ENCODE assay signal across 21 cellular contexts in genomic region chr13:112053744-112054615, GRCh38. TPM values are rescaled to one million over a fixed set of nuclear protein-coding genes. Genes with fewer than 3 reads are reported as not detected.
DNase-seq lines count a peak whose midpoint lies in the region; ATAC-seq, FAIRE-seq and TF ChIP-seq lines count a peak whose summit lies in the region.
"Had no signal": no experiment of that assay in that cellular context is flagged by ENCODE, and none has a peak within 500 bp of the region (broad histone marks: within the 10 kb centered on the region; RNA-seq: fewer than 3 reads in every experiment).

No MANE protein-coding gene starts in this region.

- H3K4me3 ChIP-seq in left ventricle myocardium inferior (peak overlapping the region; percentile 21), endothelial cell of umbilical vein (replicated peaks in 1 of 3; ENCODE audit: insufficient read depth in 1 of 3, low read depth in 1 of 3, low read length in 3 of 3) (no peak overlapping the region), neural cell (ENCODE audit: low read length) (peak overlapping the region; percentile 74)
- H3K4me3 ChIP-seq: K562, right lobe of liver had no signal

- H3K9me3 ChIP-seq in left ventricle myocardium inferior (replicated peaks) (no peaks in the 10 kb centered on the region), endothelial cell of umbilical vein (replicated peaks; ENCODE audit: control insufficient read depth, insufficient read depth, low read length) (no peaks in the 10 kb centered on the region), neural cell (ENCODE audit: low read length) (no peaks in the 10 kb centered on the region)
- H3K9me3 ChIP-seq: right lobe of liver, testis had no signal

- no peak for TF ChIP-seq CTCF in left ventricle myocardium inferior (IDR thresholded peaks at IDR 0.05; ENCODE audit: borderline replicate concordance)
- TF ChIP-seq CTCF in endothelial cell of umbilical vein (IDR thresholded peaks at IDR 0.05; ENCODE audit: extremely low read depth in 1 of 2, insufficient read depth in 1 of 2, low read depth in 1 of 2, low read length in 2 of 2) = no peak
- no peak for TF ChIP-seq CTCF in neural cell (IDR thresholded peaks at IDR 0.05; ENCODE audit: poor library complexity, severe bottlenecking)

- H3F3A ChIP-seq in neural cell (ENCODE audit: insufficient read depth, low read length, poor library complexity, severe bottlenecking) = no peaks in the 10 kb centered on the region

- H3K27ac ChIP-seq in left ventricle myocardium inferior (replicated peaks) = no peak overlapping the region
- no peak overlapping the region for H3K27ac ChIP-seq in endothelial cell of umbilical vein (ENCODE audit: insufficient read depth, low read depth, low read length)
- peak overlapping the region; percentile 62 for H3K27ac ChIP-seq in neural cell (ENCODE audit: low read length)
- H3K27ac ChIP-seq: right lobe of liver, testis had no signal

- H3K27me3 ChIP-seq in left ventricle myocardium inferior (ENCODE audit: low read depth) (peaks cover 100% of the 10 kb centered on the region), endothelial cell of umbilical vein (ENCODE audit: control insufficient read depth in 2 of 2, insufficient read depth in 2 of 2, low read length in 2 of 2) (peaks cover 58 to 70% of the 10 kb centered on the region in 2 experiments), neural cell (ENCODE audit: insufficient read depth, low read depth, low read length) (peaks cover 64% of the 10 kb centered on the region)
- H3K27me3 ChIP-seq: testis had no signal

- TF ChIP-seq RAD21 in neural cell (conservative IDR thresholded peaks at IDR 0.05) = no peak

- POLR2A ChIA-PET in endothelial cell of umbilical vein (lab: Charles Lee) = no interaction called here

- TF ChIP-seq EP300 in neural cell (conservative IDR thresholded peaks at IDR 0.05; ENCODE audit: poor library complexity, severe bottlenecking) = peak; percentile 88

- BruUV-seq in endothelial cell of umbilical vein (replicated peaks; lab: Mats Ljungman, UMichigan) = no TSS peak

- H2AFZ ChIP-seq in endothelial cell of umbilical vein (ENCODE audit: low read depth, low read length) (no peak overlapping the region), neural cell (ENCODE audit: low read depth, low read length) (no peak overlapping the region)

- ATAC-seq in Right ventricle myocardium superior (ENCODE audit: poor library complexity) = no peak
- no peak for ATAC-seq in HG03439 (IDR thresholded peaks at IDR 0.05; ENCODE audit: unreplicated experiment)
- ATAC-seq in GM18505 (IDR thresholded peaks at IDR 0.05; ENCODE audit: unreplicated experiment) = no peak
- ATAC-seq in HG02642 (IDR thresholded peaks at IDR 0.05; ENCODE audit: poor library complexity, unreplicated experiment) = no peak
- ATAC-seq: activated naive CD4-positive, alpha-beta T cell treated with anti-CD3 and anti-CD28 coated beads, Interleukin-2, amount 50 U/mL, for 72 hours; activated T-cell treated with anti-CD3 and anti-CD28 coated beads, Interleukin-2, amount 50 U/mL, for 4 hours; K562; right lobe of liver; stimulated activated effector memory CD8-positive, alpha-beta T cell treated with anti-CD3 and anti-CD28 coated beads, Interleukin-12 subunit alpha, Interleukin-12 subunit beta, amount 100 ng/mL, for 72 hours had no signal

- CTCF ChIA-PET in endothelial cell of umbilical vein (lab: Charles Lee) = no interaction called here

- TF ChIP-seq POLR2A in endothelial cell of umbilical vein (IDR thresholded peaks at IDR 0.05; ENCODE audit: low read depth, low read length) = no peak
- no peak for TF ChIP-seq POLR2A in GM18505 (IDR thresholded peaks at IDR 0.05; ENCODE audit: borderline replicate concordance, extremely low read depth, insufficient read depth, insufficient read length)

- H3K4me2 ChIP-seq in endothelial cell of umbilical vein (ENCODE audit: insufficient read depth, low read length) = no peak overlapping the region
- H3K4me2 ChIP-seq in neural cell (ENCODE audit: low read length) = no peak overlapping the region

- H3K9me1 ChIP-seq in endothelial cell of umbilical vein (replicated peaks; ENCODE audit: control insufficient read depth, extremely low read depth, insufficient read depth, low read length) = no peaks in the 10 kb centered on the region

- H4K20me1 ChIP-seq in endothelial cell of umbilical vein (replicated peaks; ENCODE audit: control insufficient read depth, extremely low read depth, insufficient read depth, low read length) (no peaks in the 10 kb centered on the region), neural cell (ENCODE audit: insufficient read depth) (no peaks in the 10 kb centered on the region)

- DNase-seq in left ventricle myocardium inferior (no peak), Right ventricle myocardium superior (no peak), endothelial cell of umbilical vein (ENCODE audit: low read depth, low spot score) (no peak), AML-193 (lab: John Stamatoyannopoulos, UW) (no peak)
- DNase-seq: activated CD4-positive, alpha-beta T cell treated with anti-CD3 and anti-CD28 coated beads, Interleukin-2, amount 50 U/mL, for 48 hours; activated T-cell treated with anti-CD3 and anti-CD28 coated beads, Interleukin-2, amount 50 U/mL, for 4 hours; CD4-positive, CD25-positive, alpha-beta regulatory T cell; NCI-H226; right lobe of liver; testis had no signal

- intact Hi-C loops in left ventricle myocardium inferior (cut with micrococcal nuclease) (no loop called here), Right ventricle myocardium superior (cut with DNase I) (no loop called here), endothelial cell of umbilical vein (cut with micrococcal nuclease) (no loop called here)

- H3K9me2 ChIP-seq in neural cell (ENCODE audit: insufficient read depth, low read length) = no peaks in the 10 kb centered on the region

- peaks cover 39% of the 10 kb centered on the region for H3K4me1 ChIP-seq in left ventricle myocardium inferior
- H3K4me1 ChIP-seq in endothelial cell of umbilical vein (ENCODE audit: control insufficient read depth, extremely low read depth, insufficient read depth, low read length) = no peaks in the 10 kb centered on the region
- H3K4me1 ChIP-seq: testis had no signal

- H3K79me2 ChIP-seq in endothelial cell of umbilical vein (ENCODE audit: control insufficient read depth, insufficient read depth, low read length) = no peaks in the 10 kb centered on the region
- peaks cover 24% of the 10 kb centered on the region for H3K79me2 ChIP-seq in neural cell (replicated peaks; ENCODE audit: insufficient read depth, low read length)

- FAIRE-seq in endothelial cell of umbilical vein (lab: Jason Lieb, UNC) = no peak
- FAIRE-seq: endometrium, GM12891, K562 had no signal

- H3K9ac ChIP-seq in endothelial cell of umbilical vein (replicated peaks; ENCODE audit: extremely low read depth, insufficient read depth, low read length) (no peak overlapping the region), neural cell (ENCODE audit: low read length) (peak overlapping the region; percentile 51)

- no peaks in the 10 kb centered on the region for H3K36me3 ChIP-seq in left ventricle myocardium inferior
- H3K36me3 ChIP-seq in endothelial cell of umbilical vein (ENCODE audit: control insufficient read depth in 2 of 2, extremely low read depth in 1 of 2, insufficient read depth in 2 of 2, low read length in 2 of 2) = no peaks in the 10 kb centered on the region
- H3K36me3 ChIP-seq in neural cell (ENCODE audit: insufficient read depth, low read length) = no peaks in the 10 kb centered on the region
- H3K36me3 ChIP-seq: right lobe of liver had no signal

- dilution Hi-C loops in endothelial cell of umbilical vein (cut with MboI; ENCODE audit: extremely low pct_ligation_motif_present, low sequenced_read_pairs) = no loop called here

TF ChIP-seq in endothelial cell of umbilical vein, 7 proteins besides CTCF, POLR2A, EP300 and RAD21:
- no peak for TF ChIP-seq FOS (IDR thresholded peaks at IDR 0.05; ENCODE audit: borderline replicate concordance, insufficient read depth, low read length)
- TF ChIP-seq MYC (IDR thresholded peaks at IDR 0.05; ENCODE audit: low read depth, low read length) = no peak
- no peak for TF ChIP-seq GATA2 (IDR thresholded peaks at IDR 0.05; ENCODE audit: insufficient read depth, insufficient read length, low read depth, low read length)
- TF ChIP-seq EZH2 (IDR thresholded peaks at IDR 0.05; ENCODE audit: borderline replicate concordance, low read depth, low read length, severe bottlenecking) = peak; percentile 82
- no peak for TF ChIP-seq MAX (IDR thresholded peaks at IDR 0.05; ENCODE audit: insufficient read depth, insufficient read length)

TF ChIP-seq in neural cell, 6 proteins besides CTCF, POLR2A, EP300 and RAD21 (continues in another document):
- TF ChIP-seq MXI1 (conservative IDR thresholded peaks at IDR 0.05; ENCODE audit: poor library complexity, severe bottlenecking) (no peak), POLR2AphosphoS5 (IDR thresholded peaks at IDR 0.05) (peak; percentile 81), TAF1 (IDR thresholded peaks at IDR 0.05; ENCODE audit: low read depth) (no peak)

RNA-seq across cellular contexts. Expression of gene SOX1, which starts 13.0 kb away (rescaled TPM):
- not detected for total RNA-seq in left ventricle myocardium inferior
- not detected for total RNA-seq in Right ventricle myocardium superior
- total RNA-seq in endothelial cell of umbilical vein = not detected in 2 replicates
- not detected in 2 replicates for polyA plus RNA-seq in endothelial cell of umbilical vein
- not detected in 2 replicates for polyA plus RNA-seq in endothelial cell of umbilical vein (2011; cell fraction: cytosol; rRNA removed)
- polyA plus RNA-seq in endothelial cell of umbilical vein (2011; cell fraction: nucleus; rRNA removed) = not detected in 2 replicates
- not detected in 2 replicates for polyA plus RNA-seq in endothelial cell of umbilical vein (2012)
- polyA minus RNA-seq in endothelial cell of umbilical vein = not detected in 2 replicates
- not detected for polyA minus RNA-seq in endothelial cell of umbilical vein (2011; cell fraction: cytosol; rRNA and poly(A)+ RNA removed)
- polyA minus RNA-seq in endothelial cell of umbilical vein (2011; cell fraction: nucleus; rRNA and poly(A)+ RNA removed) = not detected in 2 replicates
- 13.2 and 18.5 TPM in 2 replicates for polyA plus RNA-seq in neural cell
- polyA minus RNA-seq in neural cell = 19.5 and 21.8 TPM in 2 replicates
- total RNA-seq: activated naive CD4-positive, alpha-beta T cell treated with anti-CD3 and anti-CD28 coated beads, Interleukin-2, amount 50 U/mL, for 72 hours; CD4-positive, CD25-positive, alpha-beta regulatory T cell; K562; mononuclear cell; right lobe of liver had no signal
- polyA plus RNA-seq: AG04450; CD4-positive, CD25-positive, alpha-beta regulatory T cell; K562 had no signal

Comparison
In these comparisons a context has a peak if more than half of its experiments do, and no peak if none do; other contexts are left out.
1. H3K4me3 ChIP-seq: peak in left ventricle myocardium inferior (single experiment) and neural cell (single experiment); none in endothelial cell of umbilical vein (0 of 3).